In the genomic region with DNA sequence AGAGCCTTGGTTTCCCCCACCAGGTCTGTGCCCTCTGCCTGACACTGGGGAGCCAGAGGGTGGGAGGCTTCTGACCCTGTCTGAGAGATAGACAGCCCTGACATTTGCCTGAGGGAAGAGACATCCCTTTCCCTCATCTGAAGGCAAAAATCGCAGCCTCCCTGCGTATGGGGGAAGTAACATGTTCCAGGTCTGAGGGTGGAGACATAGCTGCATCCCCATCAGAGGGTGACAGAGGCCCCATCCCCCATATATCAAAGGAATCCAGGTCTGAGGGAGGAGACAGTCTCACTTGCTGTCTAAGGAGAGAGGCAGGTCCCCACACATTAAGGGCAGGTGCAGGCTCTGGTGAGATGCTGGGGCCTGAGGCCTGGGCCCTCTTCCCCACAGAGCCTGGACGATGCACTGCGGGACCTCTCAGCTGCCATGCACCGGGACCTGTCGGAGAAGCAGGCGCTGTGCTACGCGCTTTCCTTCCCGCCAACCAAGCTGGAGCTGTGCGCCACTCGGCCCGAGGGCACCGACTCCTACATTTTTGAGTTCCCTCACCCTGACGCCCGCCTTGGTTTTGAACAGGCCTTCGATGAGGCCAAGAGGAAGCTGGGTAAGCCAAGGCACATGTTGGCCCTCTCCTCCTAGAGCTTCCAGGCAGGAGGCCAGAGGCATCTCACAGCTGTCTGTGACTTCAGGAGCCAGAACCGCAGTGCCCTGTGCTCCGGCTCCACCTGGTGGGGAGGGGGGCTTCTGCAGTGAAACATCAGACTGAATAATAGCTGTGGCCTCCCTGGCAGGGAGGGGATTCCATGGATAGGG, we compare ENCODE assay signal across 1 cellular context.
A peak's percentile ranks its signal among the peaks of the same experiment; 100 is the strongest.
TF ChIP-seq lines count a peak whose summit lies in the region.

No MANE protein-coding gene starts in this region.

TF ChIP-seq in GM12878, 131 proteins besides CTCF, POLR2A, EP300 and RAD21:
- TF ChIP-seq TBL1XR1 (IDR thresholded peaks at IDR 0.05; ENCODE audit: low read depth, low read length), result no peak
- no peak for TF ChIP-seq BHLHE40 (IDR thresholded peaks at IDR 0.05; ENCODE audit: borderline replicate concordance in 1 of 2, low read depth in 2 of 2, low read length in 1 of 2)
- TF ChIP-seq SMC3 (IDR thresholded peaks at IDR 0.05; ENCODE audit: borderline replicate concordance, low read length), result peak; percentile 10; the same call in 1 of the 2 replicates
- TF ChIP-seq TARDBP (IDR thresholded peaks at IDR 0.05; ENCODE audit: borderline replicate concordance), result no peak
- TF ChIP-seq, protein P1, sequence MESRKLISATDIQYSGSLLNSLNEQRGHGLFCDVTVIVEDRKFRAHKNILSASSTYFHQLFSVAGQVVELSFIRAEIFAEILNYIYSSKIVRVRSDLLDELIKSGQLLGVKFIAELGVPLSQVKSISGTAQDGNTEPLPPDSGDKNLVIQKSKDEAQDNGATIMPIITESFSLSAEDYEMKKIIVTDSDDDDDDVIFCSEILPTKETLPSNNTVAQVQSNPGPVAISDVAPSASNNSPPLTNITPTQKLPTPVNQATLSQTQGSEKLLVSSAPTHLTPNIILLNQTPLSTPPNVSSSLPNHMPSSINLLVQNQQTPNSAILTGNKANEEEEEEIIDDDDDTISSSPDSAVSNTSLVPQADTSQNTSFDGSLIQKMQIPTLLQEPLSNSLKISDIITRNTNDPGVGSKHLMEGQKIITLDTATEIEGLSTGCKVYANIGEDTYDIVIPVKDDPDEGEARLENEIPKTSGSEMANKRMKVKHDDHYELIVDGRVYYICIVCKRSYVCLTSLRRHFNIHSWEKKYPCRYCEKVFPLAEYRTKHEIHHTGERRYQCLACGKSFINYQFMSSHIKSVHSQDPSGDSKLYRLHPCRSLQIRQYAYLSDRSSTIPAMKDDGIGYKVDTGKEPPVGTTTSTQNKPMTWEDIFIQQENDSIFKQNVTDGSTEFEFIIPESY (IDR thresholded peaks at IDR 0.05), result no peak
